Comparison of ENCODE assay signal across 1 cellular context in the genomic region with DNA sequence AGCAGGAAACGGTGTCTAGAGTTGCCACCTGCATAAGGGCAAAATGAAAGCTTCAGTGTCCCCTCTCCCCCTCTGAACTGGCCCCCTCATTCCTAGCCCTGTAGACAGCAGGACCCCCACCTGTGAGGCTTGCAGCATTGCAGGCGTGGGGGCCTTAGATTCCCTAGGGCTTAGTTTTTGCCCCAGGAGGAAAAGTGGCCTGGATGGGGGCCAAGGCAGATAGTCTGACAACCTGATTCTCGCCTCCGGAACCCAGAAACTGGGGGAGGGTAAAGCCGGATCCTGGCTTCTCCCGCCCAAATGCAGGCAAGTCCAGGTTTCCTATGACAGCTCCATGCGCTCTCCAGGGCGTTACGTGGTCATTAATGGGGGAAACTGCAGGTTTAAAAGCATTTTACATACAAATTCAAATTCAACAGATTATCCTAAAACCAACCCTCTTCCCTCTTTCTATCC.
A peak's percentile ranks its signal among the peaks of the same experiment; 100 is the strongest.
TF ChIP-seq lines count a peak whose summit lies in the region.

No MANE protein-coding gene starts in this region.

TF ChIP-seq in K562, 482 proteins besides CTCF, POLR2A, EP300 and RAD21 (continued from another document):
- TF ChIP-seq, protein P1, sequence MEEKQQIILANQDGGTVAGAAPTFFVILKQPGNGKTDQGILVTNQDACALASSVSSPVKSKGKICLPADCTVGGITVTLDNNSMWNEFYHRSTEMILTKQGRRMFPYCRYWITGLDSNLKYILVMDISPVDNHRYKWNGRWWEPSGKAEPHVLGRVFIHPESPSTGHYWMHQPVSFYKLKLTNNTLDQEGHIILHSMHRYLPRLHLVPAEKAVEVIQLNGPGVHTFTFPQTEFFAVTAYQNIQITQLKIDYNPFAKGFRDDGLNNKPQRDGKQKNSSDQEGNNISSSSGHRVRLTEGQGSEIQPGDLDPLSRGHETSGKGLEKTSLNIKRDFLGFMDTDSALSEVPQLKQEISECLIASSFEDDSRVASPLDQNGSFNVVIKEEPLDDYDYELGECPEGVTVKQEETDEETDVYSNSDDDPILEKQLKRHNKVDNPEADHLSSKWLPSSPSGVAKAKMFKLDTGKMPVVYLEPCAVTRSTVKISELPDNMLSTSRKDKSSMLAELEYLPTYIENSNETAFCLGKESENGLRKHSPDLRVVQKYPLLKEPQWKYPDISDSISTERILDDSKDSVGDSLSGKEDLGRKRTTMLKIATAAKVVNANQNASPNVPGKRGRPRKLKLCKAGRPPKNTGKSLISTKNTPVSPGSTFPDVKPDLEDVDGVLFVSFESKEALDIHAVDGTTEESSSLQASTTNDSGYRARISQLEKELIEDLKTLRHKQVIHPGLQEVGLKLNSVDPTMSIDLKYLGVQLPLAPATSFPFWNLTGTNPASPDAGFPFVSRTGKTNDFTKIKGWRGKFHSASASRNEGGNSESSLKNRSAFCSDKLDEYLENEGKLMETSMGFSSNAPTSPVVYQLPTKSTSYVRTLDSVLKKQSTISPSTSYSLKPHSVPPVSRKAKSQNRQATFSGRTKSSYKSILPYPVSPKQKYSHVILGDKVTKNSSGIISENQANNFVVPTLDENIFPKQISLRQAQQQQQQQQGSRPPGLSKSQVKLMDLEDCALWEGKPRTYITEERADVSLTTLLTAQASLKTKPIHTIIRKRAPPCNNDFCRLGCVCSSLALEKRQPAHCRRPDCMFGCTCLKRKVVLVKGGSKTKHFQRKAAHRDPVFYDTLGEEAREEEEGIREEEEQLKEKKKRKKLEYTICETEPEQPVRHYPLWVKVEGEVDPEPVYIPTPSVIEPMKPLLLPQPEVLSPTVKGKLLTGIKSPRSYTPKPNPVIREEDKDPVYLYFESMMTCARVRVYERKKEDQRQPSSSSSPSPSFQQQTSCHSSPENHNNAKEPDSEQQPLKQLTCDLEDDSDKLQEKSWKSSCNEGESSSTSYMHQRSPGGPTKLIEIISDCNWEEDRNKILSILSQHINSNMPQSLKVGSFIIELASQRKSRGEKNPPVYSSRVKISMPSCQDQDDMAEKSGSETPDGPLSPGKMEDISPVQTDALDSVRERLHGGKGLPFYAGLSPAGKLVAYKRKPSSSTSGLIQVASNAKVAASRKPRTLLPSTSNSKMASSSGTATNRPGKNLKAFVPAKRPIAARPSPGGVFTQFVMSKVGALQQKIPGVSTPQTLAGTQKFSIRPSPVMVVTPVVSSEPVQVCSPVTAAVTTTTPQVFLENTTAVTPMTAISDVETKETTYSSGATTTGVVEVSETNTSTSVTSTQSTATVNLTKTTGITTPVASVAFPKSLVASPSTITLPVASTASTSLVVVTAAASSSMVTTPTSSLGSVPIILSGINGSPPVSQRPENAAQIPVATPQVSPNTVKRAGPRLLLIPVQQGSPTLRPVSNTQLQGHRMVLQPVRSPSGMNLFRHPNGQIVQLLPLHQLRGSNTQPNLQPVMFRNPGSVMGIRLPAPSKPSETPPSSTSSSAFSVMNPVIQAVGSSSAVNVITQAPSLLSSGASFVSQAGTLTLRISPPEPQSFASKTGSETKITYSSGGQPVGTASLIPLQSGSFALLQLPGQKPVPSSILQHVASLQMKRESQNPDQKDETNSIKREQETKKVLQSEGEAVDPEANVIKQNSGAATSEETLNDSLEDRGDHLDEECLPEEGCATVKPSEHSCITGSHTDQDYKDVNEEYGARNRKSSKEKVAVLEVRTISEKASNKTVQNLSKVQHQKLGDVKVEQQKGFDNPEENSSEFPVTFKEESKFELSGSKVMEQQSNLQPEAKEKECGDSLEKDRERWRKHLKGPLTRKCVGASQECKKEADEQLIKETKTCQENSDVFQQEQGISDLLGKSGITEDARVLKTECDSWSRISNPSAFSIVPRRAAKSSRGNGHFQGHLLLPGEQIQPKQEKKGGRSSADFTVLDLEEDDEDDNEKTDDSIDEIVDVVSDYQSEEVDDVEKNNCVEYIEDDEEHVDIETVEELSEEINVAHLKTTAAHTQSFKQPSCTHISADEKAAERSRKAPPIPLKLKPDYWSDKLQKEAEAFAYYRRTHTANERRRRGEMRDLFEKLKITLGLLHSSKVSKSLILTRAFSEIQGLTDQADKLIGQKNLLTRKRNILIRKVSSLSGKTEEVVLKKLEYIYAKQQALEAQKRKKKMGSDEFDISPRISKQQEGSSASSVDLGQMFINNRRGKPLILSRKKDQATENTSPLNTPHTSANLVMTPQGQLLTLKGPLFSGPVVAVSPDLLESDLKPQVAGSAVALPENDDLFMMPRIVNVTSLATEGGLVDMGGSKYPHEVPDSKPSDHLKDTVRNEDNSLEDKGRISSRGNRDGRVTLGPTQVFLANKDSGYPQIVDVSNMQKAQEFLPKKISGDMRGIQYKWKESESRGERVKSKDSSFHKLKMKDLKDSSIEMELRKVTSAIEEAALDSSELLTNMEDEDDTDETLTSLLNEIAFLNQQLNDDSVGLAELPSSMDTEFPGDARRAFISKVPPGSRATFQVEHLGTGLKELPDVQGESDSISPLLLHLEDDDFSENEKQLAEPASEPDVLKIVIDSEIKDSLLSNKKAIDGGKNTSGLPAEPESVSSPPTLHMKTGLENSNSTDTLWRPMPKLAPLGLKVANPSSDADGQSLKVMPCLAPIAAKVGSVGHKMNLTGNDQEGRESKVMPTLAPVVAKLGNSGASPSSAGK (IDR thresholded peaks at IDR 0.05), result peak; percentile 74
